ENCODE assay signal across 23 cellular contexts in genomic region chr4:168800926-168801325, GRCh38.
"Had no signal": no experiment of that assay in that cellular context is flagged by ENCODE, and none has a peak within 500 bp of the region (broad histone marks: within the 10 kb centered on the region; RNA-seq: fewer than 3 reads in every experiment).

No MANE protein-coding gene starts in this region.

- H3K27me3 ChIP-seq: left lung, sigmoid colon, spleen, testis, tibial artery, upper lobe of left lung had no signal

- H3K36me3 ChIP-seq: left lung, neutrophil, sigmoid colon, spleen, tibial artery, upper lobe of left lung had no signal

- H3K9me3 ChIP-seq: left lung, neutrophil, sigmoid colon, testis, tibial artery, upper lobe of left lung had no signal

- H2AFZ ChIP-seq: parathyroid adenoma had no signal

- DNase-seq: cortex of kidney; head of caudate nucleus; left cardiac atrium; left lung; mesendoderm; naive thymus-derived CD8-positive, alpha-beta T cell; right cardiac atrium; sigmoid colon; spleen; stimulated activated CD4-positive, alpha-beta T cell treated with anti-CD3 and anti-CD28 coated beads, Interleukin-4, amount 100 ng/mL, for 4 hours; stimulated activated naive CD8-positive, alpha-beta T cell treated with anti-CD3 and anti-CD28 coated beads, Interleukin-15, Interleukin-2, amounts not matched to agents 100 U/mL and 50 U/mL, for 24 hours; substantia nigra; testis; tibial artery; upper lobe of left lung had no signal

- H3K36me3 Mint-ChIP-seq: naive thymus-derived CD8-positive, alpha-beta T cell; stimulated activated memory B cell treated with anti-CD40 and anti-IgM and Interleukin-4, amounts not matched to agents 10 μg/mL and 1 μg/mL and 100 μg/mL, for 72 hours had no signal

- ATAC-seq: left cardiac atrium; left lung; naive thymus-derived CD8-positive, alpha-beta T cell; right cardiac atrium; stimulated activated memory B cell treated with anti-CD40 and anti-IgM and Interleukin-4, amounts not matched to agents 10 μg/mL and 1 μg/mL and 100 μg/mL, for 72 hours; stimulated activated naive CD8-positive, alpha-beta T cell treated with anti-CD3 and anti-CD28 coated beads, Interleukin-15, Interleukin-2, amounts not matched to agents 100 U/mL and 50 U/mL, for 24 hours had no signal

- H3K4me3 Mint-ChIP-seq: naive thymus-derived CD8-positive, alpha-beta T cell; neural crest cell; stimulated activated memory B cell treated with anti-CD40 and anti-IgM and Interleukin-4, amounts not matched to agents 10 μg/mL and 1 μg/mL and 100 μg/mL, for 72 hours had no signal

- H3K4me3 ChIP-seq: left lung, sigmoid colon, spleen, testis, tibial artery, upper lobe of left lung had no signal

- FAIRE-seq: frontal cortex, keratinocyte, urothelium cell line had no signal

- H3K4me1 Mint-ChIP-seq: stimulated activated memory B cell treated with anti-CD40 and anti-IgM and Interleukin-4, amounts not matched to agents 10 μg/mL and 1 μg/mL and 100 μg/mL, for 72 hours had no signal

- H3K9me3 Mint-ChIP-seq: stimulated activated memory B cell treated with anti-CD40 and anti-IgM and Interleukin-4, amounts not matched to agents 10 μg/mL and 1 μg/mL and 100 μg/mL, for 72 hours had no signal

- H3K9ac ChIP-seq: parathyroid adenoma had no signal

- H3K27me3 Mint-ChIP-seq: progenitor cell of endocrine pancreas had no signal

- H3K27ac Mint-ChIP-seq: naive thymus-derived CD8-positive, alpha-beta T cell; progenitor cell of endocrine pancreas; stimulated activated memory B cell treated with anti-CD40 and anti-IgM and Interleukin-4, amounts not matched to agents 10 μg/mL and 1 μg/mL and 100 μg/mL, for 72 hours had no signal

- H3K27ac ChIP-seq: left lung, neutrophil, parathyroid adenoma, sigmoid colon, spleen, testis, tibial artery, upper lobe of left lung had no signal
